1 cellular context compared by ENCODE assay signal in genomic region chr9:136787690-136788400, GRCh38.
A peak's percentile ranks its signal among the peaks of the same experiment; 100 is the strongest.
TF ChIP-seq lines count a peak whose summit lies in the region.

No MANE protein-coding gene starts in this region.

TF ChIP-seq in K562, 482 proteins besides CTCF, POLR2A, EP300 and RAD21 (continued from another document):
- TF ChIP-seq NEUROD1 (IDR thresholded peaks at IDR 0.05; ENCODE audit: borderline replicate concordance, low read depth, low read length, partially characterized antibody): peak; percentile 16
- TF ChIP-seq C11orf30 (IDR thresholded peaks at IDR 0.05; ENCODE audit: low read depth): peak; percentile 8; the same call in 1 of the 2 replicates
- TF ChIP-seq HNRNPLL (IDR thresholded peaks at IDR 0.05; ENCODE audit: low read depth, low read length, poor library complexity, severe bottlenecking): peak; percentile 66
- peak; percentile 68; the same call in 1 of the 2 replicates for TF ChIP-seq RB1 (IDR thresholded peaks at IDR 0.05; ENCODE audit: low read depth)
- TF ChIP-seq RAD51 (IDR thresholded peaks at IDR 0.05; ENCODE audit: borderline replicate concordance, low read depth): 0 out of 2 replicates have a peak, but pooled peaks have one; percentile 14
- 0 out of 2 replicates have a peak, but pooled peaks have one; percentile 15 for TF ChIP-seq ZBTB40 (IDR thresholded peaks at IDR 0.05)
- no peak for TF ChIP-seq ZBTB40 (CRISPR knock-in tag; IDR thresholded peaks at IDR 0.05)
- TF ChIP-seq HDAC2 (IDR thresholded peaks at IDR 0.05): peak; percentile 70
- TF ChIP-seq GABPA (tag; conservative IDR thresholded peaks at IDR 0.05; ENCODE audit: low read depth): no peak
- peak; percentile 71; the same call in 1 of the 2 replicates for TF ChIP-seq CTBP1 (IDR thresholded peaks at IDR 0.05; ENCODE audit: borderline replicate concordance)
- 0 out of 4 replicates have a peak, but pooled peaks of 1 of the 2 experiments have one; percentile 29 for TF ChIP-seq ZNF639 (CRISPR knock-in tag; conservative IDR thresholded peaks at IDR 0.05 in 1 of 2, IDR thresholded peaks at IDR 0.05 in 1 of 2)
- TF ChIP-seq BCL6 (CRISPR knock-in tag; IDR thresholded peaks at IDR 0.05): no peak
- peak in 1 of 2 experiments; percentile 10; a peak in 1 of 4 replicates for TF ChIP-seq NRF1 (conservative IDR thresholded peaks at IDR 0.05 in 1 of 2, IDR thresholded peaks at IDR 0.05 in 1 of 2)
- TF ChIP-seq EGR1 (conservative IDR thresholded peaks at IDR 0.05): peak; percentile 64
- TF ChIP-seq YY1 (IDR thresholded peaks at IDR 0.05; ENCODE audit: borderline replicate concordance in 1 of 3, control insufficient read depth in 1 of 3, extremely low read depth in 1 of 3, insufficient read depth in 3 of 3, insufficient read length in 1 of 3, insufficient replicate concordance in 2 of 3, low read depth in 1 of 3, low read length in 2 of 3): peak in 1 of 3 experiments; percentile 22
- peak; percentile 29 for TF ChIP-seq DACH1 (IDR thresholded peaks at IDR 0.05; ENCODE audit: partially characterized antibody)
- TF ChIP-seq TRIM28 (IDR thresholded peaks at IDR 0.05): 0 out of 2 replicates have a peak, but pooled peaks have one; percentile 38
- TF ChIP-seq TFAP4 (CRISPR knock-in tag; IDR thresholded peaks at IDR 0.05; ENCODE audit: borderline replicate concordance): peak; percentile 52; the same call in 1 of the 2 replicates
- TF ChIP-seq HDAC1 (IDR thresholded peaks at IDR 0.05): 0 out of 4 replicates have a peak, but pooled peaks of 1 of the 2 experiments have one; percentile 27
- TF ChIP-seq SMAD4 (CRISPR knock-in tag; conservative IDR thresholded peaks at IDR 0.05): peak; percentile 46
- no peak for TF ChIP-seq ZNF507 (tag; conservative IDR thresholded peaks at IDR 0.05)
- TF ChIP-seq ZNF316 (IDR thresholded peaks at IDR 0.05): peak; percentile 54; the same call in 1 of the 2 replicates
- no peak for TF ChIP-seq FIP1L1 (IDR thresholded peaks at IDR 0.05; ENCODE audit: low read depth, low read length, poor library complexity, severe bottlenecking)
- TF ChIP-seq NBN (IDR thresholded peaks at IDR 0.05; ENCODE audit: low read depth): no peak
- TF ChIP-seq SMARCE1 (IDR thresholded peaks at IDR 0.05): peak; percentile 24; the same call in 1 of the 2 replicates
- TF ChIP-seq IRF1 (CRISPR knock-in tag; IDR thresholded peaks at IDR 0.05; ENCODE audit: borderline replicate concordance): no peak
- peak; percentile 71 for TF ChIP-seq STAG1 (CRISPR knock-in tag; IDR thresholded peaks at IDR 0.05; ENCODE audit: borderline replicate concordance)
- TF ChIP-seq RFX5 (IDR thresholded peaks at IDR 0.05; ENCODE audit: low read depth, low read length): no peak
- TF ChIP-seq ZBTB2 (IDR thresholded peaks at IDR 0.05): peak; percentile 73; the same call in 1 of the 2 replicates
- TF ChIP-seq TCF3 (CRISPR knock-in tag; IDR thresholded peaks at IDR 0.05): peak; percentile 34; the same call in 1 of the 2 replicates
- 0 out of 2 replicates have a peak, but pooled peaks have one; percentile 56 for TF ChIP-seq ATF7 (IDR thresholded peaks at IDR 0.05)
- no peak for TF ChIP-seq E2F3 (CRISPR knock-in tag; IDR thresholded peaks at IDR 0.05)
- peak; percentile 59 for TF ChIP-seq SMC3 (conservative IDR thresholded peaks at IDR 0.05; ENCODE audit: insufficient read depth, low read depth, low read length)
- peak; percentile 44; the same call in 1 of the 2 replicates for TF ChIP-seq ZEB2 (IDR thresholded peaks at IDR 0.05)
- peak; percentile 54; the same call in 1 of the 2 replicates for TF ChIP-seq NFRKB (IDR thresholded peaks at IDR 0.05; ENCODE audit: low read depth)
- no peak for TF ChIP-seq GMEB1 (CRISPR knock-in tag; IDR thresholded peaks at IDR 0.05)
- peak; percentile 94 for TF ChIP-seq CUX1 (CRISPR knock-in tag; IDR thresholded peaks at IDR 0.05)
TF ChIP-seq in K562: peak in this region for 62.
